In the genomic region with DNA sequence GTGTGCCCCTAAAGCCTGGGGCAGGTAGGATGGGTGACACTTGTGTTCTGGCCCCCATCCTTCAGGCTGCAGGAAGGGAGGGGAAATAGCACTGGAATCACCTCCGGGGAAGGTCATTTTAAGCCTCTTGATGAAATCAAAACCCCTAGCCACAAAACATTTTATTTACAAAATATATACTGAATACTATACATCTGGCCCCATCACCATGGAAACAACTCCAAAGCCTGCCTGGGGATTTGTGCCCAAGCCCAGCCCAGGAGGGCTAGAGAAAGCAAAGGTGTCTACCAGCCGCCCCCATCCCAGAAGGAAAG, we compare ENCODE assay signal across 9 cellular contexts. TPM values are rescaled to one million over a fixed set of nuclear protein-coding genes. Genes with fewer than 3 reads are reported as not detected.
A peak's percentile ranks its signal among the peaks of the same experiment; 100 is the strongest.
DNase-seq lines count a peak whose midpoint lies in the region; TF ChIP-seq lines count a peak whose summit lies in the region.
"Had no signal": no experiment of that assay in that cellular context is flagged by ENCODE, and none has a peak within 500 bp of the region (broad histone marks: within the 10 kb centered on the region; RNA-seq: fewer than 3 reads in every experiment).

No MANE protein-coding gene starts in this region.

- peaks cover 20% of the 10 kb centered on the region for H3K36me3 Mint-ChIP-seq in brain
- H3K36me3 Mint-ChIP-seq in progenitor cell of endocrine pancreas (ENCODE audit: insufficient read depth): peaks cover 15% of the 10 kb centered on the region

- peak overlapping the region; percentile 55 to 94 (median 72) for H3K27ac Mint-ChIP-seq in brain
- peak overlapping the region; percentile 41 for H3K27ac Mint-ChIP-seq in progenitor cell of endocrine pancreas

- no peaks in the 10 kb centered on the region for H4K20me1 ChIP-seq in OCI-LY1 (ENCODE audit: insufficient read depth, low read length)

- H3K79me2 ChIP-seq in OCI-LY1 (ENCODE audit: insufficient read depth, low read length): no peaks in the 10 kb centered on the region

- peaks cover 68% of the 10 kb centered on the region for H3K4me1 Mint-ChIP-seq in brain
- H3K4me1 Mint-ChIP-seq in progenitor cell of endocrine pancreas (ENCODE audit: low read depth): peaks cover 2% of the 10 kb centered on the region

- TF ChIP-seq CTCF in OCI-LY1 (IDR thresholded peaks at IDR 0.05; ENCODE audit: low read length) (no peak), brain (conservative IDR thresholded peaks at IDR 0.05) (no peak), progenitor cell of endocrine pancreas (IDR thresholded peaks at IDR 0.05; ENCODE audit: unreplicated experiment) (no peak)

- no peak overlapping the region for H3K4me2 ChIP-seq in OCI-LY1 (ENCODE audit: low read length)

- H3K9me2 ChIP-seq in OCI-LY1 (ENCODE audit: low read depth, low read length): no peaks in the 10 kb centered on the region

- peak; percentile 57 for DNase-seq in H7
- no peak for DNase-seq in progenitor cell of endocrine pancreas (ENCODE audit: low spot score, unreplicated experiment)
- no peak for DNase-seq in glomerular visceral epithelial cell (ENCODE audit: extremely low spot score)
- DNase-seq in kidney tubule cell (ENCODE audit: low spot score): no peak
- DNase-seq in stimulated activated CD4-positive, alpha-beta T cell treated with anti-CD3 and anti-CD28 coated beads, Interleukin-2, amount 100 ng/mL, for 24 hours: no peak
- DNase-seq: GOT3, NCI-H2029 treated with DMSO at 0.1 percent for 48 hours had no signal

- H3K4me1 ChIP-seq in OCI-LY1 (ENCODE audit: insufficient read depth, low read length, severe bottlenecking): peaks cover 20% of the 10 kb centered on the region

- H3F3A ChIP-seq in OCI-LY1 (ENCODE audit: insufficient read depth, low read length): peaks cover 13% of the 10 kb centered on the region; the same call in 1 of the 2 replicates

- no peak overlapping the region for H3K9ac ChIP-seq in OCI-LY1 (ENCODE audit: low read length)

- peaks cover 0 to 2% (median 0%) of the 10 kb centered on the region in 5 experiments for H3K9me3 Mint-ChIP-seq in brain
- no peaks in the 10 kb centered on the region for H3K9me3 Mint-ChIP-seq in progenitor cell of endocrine pancreas (ENCODE audit: low read depth)

- H3K27ac ChIP-seq in OCI-LY1 (ENCODE audit: low read depth, low read length, poor library complexity, severe bottlenecking): peak overlapping the region; percentile 69

- H3K4me3 Mint-ChIP-seq in brain (peak overlapping the region in 3 of 5 experiments; percentile 48 to 65 (median 59)), progenitor cell of endocrine pancreas (ENCODE audit: low read depth) (no peak overlapping the region)

- H3K4me3 ChIP-seq in H7 (ENCODE audit: insufficient read depth, low read depth, low read length) (no peak overlapping the region), OCI-LY1 (ENCODE audit: low read depth, low read length, poor library complexity, severe bottlenecking) (no peak overlapping the region)

- H3K27me3 ChIP-seq in H7 (ENCODE audit: control insufficient read depth, insufficient read depth, low read length) (no peaks in the 10 kb centered on the region), OCI-LY1 (ENCODE audit: insufficient read depth, low read length) (no peaks in the 10 kb centered on the region)

- peaks cover 13% of the 10 kb centered on the region for H3K27me3 Mint-ChIP-seq in brain
- no peaks in the 10 kb centered on the region for H3K27me3 Mint-ChIP-seq in progenitor cell of endocrine pancreas

- no peak overlapping the region for H2AFZ ChIP-seq in OCI-LY1 (ENCODE audit: low read length)

- H3K36me3 ChIP-seq in H7 (replicated peaks; ENCODE audit: control insufficient read depth, insufficient read depth, low read length): peaks cover 31% of the 10 kb centered on the region
- H3K36me3 ChIP-seq in OCI-LY1 (ENCODE audit: insufficient read depth, low read length): peaks cover 37% of the 10 kb centered on the region

- no peaks in the 10 kb centered on the region for H3K9me3 ChIP-seq in OCI-LY1 (ENCODE audit: low read length)

RNA-seq across cellular contexts. Expression of gene SMIM29, which starts 2.6 kb away (rescaled TPM):
- total RNA-seq in H7 (2014; rRNA removed; shearing (Covaris generic)): 12.4 and 24.5 TPM in 2 replicates
- 92.4 TPM for polyA plus RNA-seq in brain (ENCODE audit: insufficient read depth, low read depth, low replicate concordance)
- 5.1 and 5.3 TPM in 2 replicates for total RNA-seq in progenitor cell of endocrine pancreas

RNA-seq across cellular contexts. Expression of gene HMGA1, which starts 9.5 kb away (rescaled TPM):
- 1,768 and 1,892 TPM in 2 replicates for total RNA-seq in H7 (2014; rRNA removed; shearing (Covaris generic))
- polyA plus RNA-seq in brain (ENCODE audit: insufficient read depth, low read depth, low replicate concordance): 93.9 TPM
- total RNA-seq in progenitor cell of endocrine pancreas: 748 and 769 TPM in 2 replicates
